ENCODE assay signal across 34 cellular contexts in the genomic region with DNA sequence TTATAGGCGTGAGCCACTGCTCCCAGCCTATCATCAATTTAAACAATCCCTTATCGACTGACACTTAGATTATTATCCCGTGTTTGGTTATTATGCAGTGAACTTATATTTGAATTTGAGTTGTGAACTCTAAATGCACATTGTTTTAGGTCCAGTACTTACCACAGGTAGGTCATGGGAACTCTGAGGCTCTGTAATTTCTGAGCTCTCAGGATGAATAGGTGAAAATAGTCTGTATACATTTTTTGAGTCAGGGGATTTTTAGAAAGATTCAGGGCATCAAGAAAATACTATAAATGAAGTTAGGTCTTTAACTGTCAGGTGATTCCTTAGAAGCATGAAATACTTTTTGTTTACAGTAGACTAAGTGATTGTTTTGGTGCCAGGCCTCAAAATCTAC. TPM values are rescaled to one million over a fixed set of nuclear protein-coding genes. Genes with fewer than 3 reads are reported as not detected.
"Had no signal": no experiment of that assay in that cellular context is flagged by ENCODE, and none has a peak within 500 bp of the region (broad histone marks: within the 10 kb centered on the region; RNA-seq: fewer than 3 reads in every experiment).

No MANE protein-coding gene starts in this region.

- H3K4me3 Mint-ChIP-seq: activated CD4-positive, alpha-beta T cell treated with anti-CD3 and anti-CD28 coated beads, Interleukin-2, amount 10 ng/mL, durations not matched to agents 24 days and 14 days; activated naive CD4-positive, alpha-beta T cell treated with anti-CD3 and anti-CD28 coated beads for 36 hours; activated T-cell treated with anti-CD3 and anti-CD28 coated beads, Interleukin-2, amount 50 U/mL, for 4 hours had no signal

- H3K27ac Mint-ChIP-seq: activated CD4-positive, alpha-beta T cell treated with anti-CD3 and anti-CD28 coated beads, Interleukin-2, amount 10 ng/mL, durations not matched to agents 24 days and 14 days; activated naive CD4-positive, alpha-beta T cell treated with anti-CD3 and anti-CD28 coated beads for 36 hours had no signal

- H3K4me1 Mint-ChIP-seq: activated CD4-positive, alpha-beta T cell treated with anti-CD3 and anti-CD28 coated beads, Interleukin-2, amount 10 ng/mL, durations not matched to agents 24 days and 14 days had no signal

- H3K9me3 Mint-ChIP-seq: activated CD4-positive, alpha-beta T cell treated with anti-CD3 and anti-CD28 coated beads, Interleukin-2, amount 10 ng/mL, durations not matched to agents 24 days and 14 days; activated naive CD4-positive, alpha-beta T cell treated with anti-CD3 and anti-CD28 coated beads for 36 hours; activated naive CD4-positive, alpha-beta T cell treated with anti-CD3 and anti-CD28 coated beads, Interleukin-2, amount 50 U/mL, for 72 hours; activated T-cell treated with anti-CD3 and anti-CD28 coated beads, Interleukin-2, amount 50 U/mL, for 4 hours had no signal

- ATAC-seq: activated T-cell treated with anti-CD3 and anti-CD28 coated beads, Interleukin-2, amount 50 U/mL, for 4 hours; body of pancreas; Panc1 had no signal

- DNase-seq: activated CD4-positive, alpha-beta T cell treated with anti-CD3 and anti-CD28 coated beads for 1 hour; activated CD4-positive, alpha-beta T cell treated with anti-CD3 and anti-CD28 coated beads, Interleukin-2, amount 10 ng/mL, durations not matched to agents 24 days and 14 days; activated CD4-positive, alpha-beta T cell treated with anti-CD3 and anti-CD28 coated beads, Interleukin-2, amount 50 U/mL, for 48 hours; activated CD4-positive, CD25-positive, alpha-beta regulatory T cell; activated CD8-positive, alpha-beta memory T cell treated with anti-CD3 and anti-CD28 coated beads, Interleukin-2, amount 50 U/mL, for 4 hours; activated gamma-delta T cell treated with Interleukin-2 at 50 U/mL for 16 hours; activated naive CD4-positive, alpha-beta T cell treated with anti-CD3 and anti-CD28 coated beads for 36 hours; activated T-cell treated with anti-CD3 and anti-CD28 coated beads for 4 hours; activated T-cell treated with anti-CD3 and anti-CD28 coated beads, Interleukin-2, amount 50 U/mL, for 4 hours; adrenal gland; body of pancreas; Karpas-422; NCI-H1105; NCI-H1417 treated with DMSO at 0.1 percent for 48 hours; NCI-H1694; NCI-H1930; NCI-H2081 treated with DMSO at 0.1 percent for 48 hours; NCI-H345; NCI-H524 treated with DMSO at 0.1 percent for 48 hours; NK-92 treated with Interleukin-12 subunit alpha and Interleukin-12 subunit beta, amount 100 ng/mL, for 24 hours; SHP77; SJCRH30; T1000; WERI-Rb-1 had no signal

- H3K27me3 Mint-ChIP-seq: activated CD4-positive, alpha-beta T cell treated with anti-CD3 and anti-CD28 coated beads, Interleukin-2, amount 10 ng/mL, durations not matched to agents 24 days and 14 days had no signal

RNA-seq across cellular contexts. Expression of gene OPN1SW, which starts 25.0 kb away (rescaled TPM):
- total RNA-seq: activated CD4-positive, alpha-beta T cell treated with anti-CD3 and anti-CD28 coated beads, Interleukin-2, amount 10 ng/mL, durations not matched to agents 24 days and 14 days; activated naive CD4-positive, alpha-beta T cell treated with anti-CD3 and anti-CD28 coated beads for 36 hours; activated naive CD4-positive, alpha-beta T cell treated with anti-CD3 and anti-CD28 coated beads, Interleukin-2, amount 50 U/mL, for 72 hours; activated T-cell treated with anti-CD3 and anti-CD28 coated beads, Interleukin-2, amount 50 U/mL, for 4 hours; adrenal gland; astrocyte; body of pancreas; breast epithelium; cardiac septum; MCF 10A; NCI-H460; RPMI7951; SJCRH30; T-helper 1 cell treated with Interleukin-12 subunit alpha and Interleukin-12 subunit beta and Interleukin-4 antibody, amounts not matched to agents 30 ng/mL and 1 ng/mL, for 36 hours; T-helper 2 cell treated with Interferon-gamma antibody and Interleukin-4, amounts not matched to agents 100 ng/mL and 5 ng/mL, for 36 hours had no signal

RNA-seq across cellular contexts. Expression of gene FLNC, which starts 29.6 kb away (rescaled TPM):
- total RNA-seq: T-helper 2 cell treated with Interferon-gamma antibody and Interleukin-4, amounts not matched to agents 100 ng/mL and 5 ng/mL, for 36 hours had no signal
